Comparison of ENCODE assay signal across 8 cellular contexts in the genomic region with DNA sequence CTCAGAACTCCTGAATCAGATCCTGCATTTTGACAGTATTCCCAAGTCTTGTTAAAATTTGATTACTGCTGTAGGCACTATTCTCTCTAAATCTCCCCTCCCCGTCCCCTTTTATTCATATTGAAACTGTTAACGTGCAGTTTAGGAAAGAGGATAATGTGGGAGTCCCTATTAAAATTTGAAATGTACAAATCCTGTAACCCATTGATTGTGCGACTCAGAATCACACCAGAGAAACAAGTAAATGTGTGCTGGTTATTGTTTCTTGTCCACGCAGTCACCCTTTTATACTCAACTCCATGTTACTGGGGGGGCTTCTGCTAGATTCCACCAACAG. TPM values are rescaled to one million over a fixed set of nuclear protein-coding genes. Genes with fewer than 3 reads are reported as not detected.
DNase-seq lines count a peak whose midpoint lies in the region; ATAC-seq and TF ChIP-seq lines count a peak whose summit lies in the region.

No MANE protein-coding gene starts in this region.

- TF ChIP-seq POLR2A in esophagus muscularis mucosa (IDR thresholded peaks at IDR 0.05; ENCODE audit: low read depth) (no peak), prostate gland (IDR thresholded peaks at IDR 0.05) (no peak)

- TF ChIP-seq CTCF in esophagus muscularis mucosa (IDR thresholded peaks at IDR 0.05) (no peak), prostate gland (IDR thresholded peaks at IDR 0.05) (no peak)

- WGBS in esophagus muscularis mucosa: 58% methylated on average over 4 of the region's 4 CpGs
- 42% methylated on average over 4 of the region's 4 CpGs for WGBS in prostate gland

- H3K4me1 ChIP-seq in ES-I3 (ENCODE audit: insufficient read depth, low read length) (no peaks in the 10 kb centered on the region), SJCRH30 (peaks cover 7% of the 10 kb centered on the region), esophagus muscularis mucosa (peaks cover 14 to 32% (median 28%) of the 10 kb centered on the region in 4 donors), prostate gland (replicated peaks) (no peaks in the 10 kb centered on the region)

- no peak for TF ChIP-seq EP300 in esophagus muscularis mucosa (IDR thresholded peaks at IDR 0.05)

- no peaks in the 10 kb centered on the region for H3K27me3 ChIP-seq in SJCRH30
- H3K27me3 ChIP-seq in esophagus muscularis mucosa: no peaks in the 10 kb centered on the region
- no peaks in the 10 kb centered on the region for H3K27me3 ChIP-seq in prostate gland (replicated peaks; ENCODE audit: insufficient read depth)

- no peak for ATAC-seq in HG02885 (IDR thresholded peaks at IDR 0.05; ENCODE audit: poor library complexity, unreplicated experiment)

- H3K36me3 ChIP-seq in ES-I3 (ENCODE audit: insufficient read depth, low read length) (no peaks in the 10 kb centered on the region), SJCRH30 (no peaks in the 10 kb centered on the region), esophagus muscularis mucosa (peaks cover 0 to 7% (median 0%) of the 10 kb centered on the region in 4 donors), prostate gland (no peaks in the 10 kb centered on the region)

- H3K9ac ChIP-seq in ES-I3 (ENCODE audit: low read depth, low read length): peak overlapping the region; percentile 45

- H3K9me3 ChIP-seq in ES-I3 (ENCODE audit: control insufficient read depth, insufficient read depth, low read length) (no peaks in the 10 kb centered on the region), SJCRH30 (replicated peaks) (no peaks in the 10 kb centered on the region), esophagus muscularis mucosa (no peaks in the 10 kb centered on the region), prostate gland (no peaks in the 10 kb centered on the region)

- H3K27ac ChIP-seq in SJCRH30: peak overlapping the region; percentile 69
- H3K27ac ChIP-seq in esophagus muscularis mucosa (replicated peaks in 1 of 4): peak overlapping the region; percentile 87 to 92 (median 90)
- peak overlapping the region; percentile 75 to 89 for H3K27ac ChIP-seq in prostate gland

- H3K4me3 ChIP-seq in SJCRH30: peak overlapping the region; percentile 75
- H3K4me3 ChIP-seq in esophagus muscularis mucosa: peak overlapping the region; percentile 80 to 99 (median 88)
- peak overlapping the region; percentile 56 to 75 for H3K4me3 ChIP-seq in prostate gland

- intact Hi-C loops in esophagus muscularis mucosa (cut with DNase I) (no loop called here), prostate gland (cut with DNase I) (loop anchor here (2.0 kb wide), 1 partner anchor 32 kb away; a partner anchor contains a TSS)

- no peak for DNase-seq in SJCRH30
- no peak for DNase-seq in esophagus muscularis mucosa (ENCODE audit: extremely low spot score)
- no peak for DNase-seq in prostate gland (ENCODE audit: low spot score)
- DNase-seq in NCI-H1694 treated with DMSO at 0.1 percent for 48 hours (lab: John Stamatoyannopoulos, UW): no peak
- no peak for DNase-seq in activated gamma-delta T cell treated with Interleukin-2 at 50 U/mL for 16 hours
- no peak for DNase-seq in mucosa of gallbladder (ENCODE audit: low spot score)

RNA-seq across cellular contexts. Expression of a gene that starts 0.6 kb away (rescaled TPM):
- total RNA-seq in SJCRH30 (2014; rRNA removed; shearing (Covaris generic)): 44.6 and 49.8 TPM in 2 replicates
- total RNA-seq in esophagus muscularis mucosa (10 to 100 TPM; 19.4 to 39.7 (median 26.5) TPM), prostate gland (10 to 100 TPM; 24.6 to 29.5 TPM), mucosa of gallbladder (22.1 TPM)

RNA-seq across cellular contexts. Expression of a gene that starts 25.9 kb away (rescaled TPM):
- 12.1 and 14.2 TPM in 2 replicates for total RNA-seq in SJCRH30 (2014; rRNA removed; shearing (Covaris generic))
- total RNA-seq in esophagus muscularis mucosa (10 to 100 TPM in 3 of 4 donors, 1 to 10 TPM in 1; 8.3 to 16.2 (median 12.9) TPM), prostate gland (10 to 100 TPM; 13.0 to 13.1 TPM), mucosa of gallbladder (15.6 TPM)

RNA-seq across cellular contexts. Expression of a gene that starts 31.2 kb away (rescaled TPM):
- 55.2 and 61.6 TPM in 2 replicates for total RNA-seq in SJCRH30 (2014; rRNA removed; shearing (Covaris generic))
- total RNA-seq in esophagus muscularis mucosa (10 to 100 TPM; 31.3 to 47.8 (median 38.7) TPM), prostate gland (10 to 100 TPM; 27.1 to 35.6 TPM), mucosa of gallbladder (29.1 TPM)
